ENCODE assay signal across 1 cellular context in the genomic region with DNA sequence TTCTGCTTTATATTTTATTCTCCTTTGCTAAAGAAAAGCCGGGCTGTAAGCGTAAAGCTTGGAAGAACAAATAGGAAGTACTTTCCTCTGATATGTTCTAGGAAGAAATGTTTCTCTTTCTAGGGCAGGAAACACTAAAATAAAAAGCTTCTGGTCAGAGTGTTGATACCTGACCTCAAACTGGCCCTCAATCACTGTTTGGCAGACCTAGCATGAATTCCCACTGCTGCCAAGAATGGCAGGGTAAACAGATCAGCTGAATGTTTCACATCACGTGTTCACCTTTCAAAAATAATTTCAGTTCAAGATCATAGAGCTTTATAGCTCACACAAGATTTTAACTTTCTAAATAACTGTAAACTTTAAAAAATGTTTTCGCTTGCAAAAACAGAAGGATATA.
TF ChIP-seq lines count a peak whose summit lies in the region.

No MANE protein-coding gene starts in this region.

TF ChIP-seq in endothelial cell of umbilical vein, 7 proteins besides CTCF, POLR2A, EP300 and RAD21:
- no peak for TF ChIP-seq EZH2 (IDR thresholded peaks at IDR 0.05; ENCODE audit: borderline replicate concordance, low read depth, low read length, severe bottlenecking)
- no peak for TF ChIP-seq FOS (IDR thresholded peaks at IDR 0.05; ENCODE audit: borderline replicate concordance, insufficient read depth, low read length)
- TF ChIP-seq JUN (IDR thresholded peaks at IDR 0.05; ENCODE audit: borderline replicate concordance, insufficient read depth, insufficient read length, low read depth): no peak
- no peak for TF ChIP-seq MAX (IDR thresholded peaks at IDR 0.05; ENCODE audit: insufficient read depth, insufficient read length)
- TF ChIP-seq MYC (IDR thresholded peaks at IDR 0.05; ENCODE audit: low read depth, low read length): no peak
- no peak for TF ChIP-seq GATA2 (IDR thresholded peaks at IDR 0.05; ENCODE audit: insufficient read depth, insufficient read length, low read depth, low read length)
- no peak for TF ChIP-seq POLR2AphosphoS5 (IDR thresholded peaks at IDR 0.05; ENCODE audit: insufficient read depth, low read depth, low read length)
